1 cellular context compared by ENCODE assay signal in genomic region chr10:21513035-21513434, GRCh38.
TF ChIP-seq lines count a peak whose summit lies in the region.

No MANE protein-coding gene starts in this region.

TF ChIP-seq in H1, 55 proteins besides CTCF, POLR2A, EP300 and RAD21:
- TF ChIP-seq CREB1 (IDR thresholded peaks at IDR 0.05) (no peak), RXRA (IDR thresholded peaks at IDR 0.05; ENCODE audit: insufficient read depth, low read depth, low read length) (no peak), E2F6 (IDR thresholded peaks at IDR 0.05) (no peak), KDM5A (IDR thresholded peaks at IDR 0.05; ENCODE audit: low read length) (no peak)
